11 cellular contexts compared by ENCODE assay signal in the genomic region with DNA sequence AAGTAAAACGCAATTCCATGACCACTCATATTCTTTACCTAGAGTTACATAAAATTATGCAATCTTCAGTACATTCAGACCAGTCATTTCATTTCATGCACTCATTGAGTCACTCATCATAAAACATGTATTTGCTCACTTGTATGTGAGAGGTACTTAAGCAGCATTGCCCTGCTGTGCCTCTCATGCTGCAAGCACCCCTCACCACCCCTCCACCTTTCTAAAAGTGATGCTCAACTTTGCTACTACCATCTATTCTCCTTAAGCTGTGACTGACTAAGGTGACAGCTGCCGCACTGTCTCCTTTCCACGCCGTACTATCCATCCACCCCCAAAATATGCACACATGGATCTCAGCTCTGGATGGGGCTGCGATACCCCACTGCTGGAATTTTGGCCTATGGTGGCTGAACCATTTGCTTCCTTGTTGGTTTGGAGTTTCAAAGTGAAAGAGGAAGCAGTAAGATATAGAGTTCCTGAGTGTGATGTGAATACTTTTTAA. TPM values are rescaled to one million over a fixed set of nuclear protein-coding genes. Genes with fewer than 3 reads are reported as not detected.
DNase-seq lines count a peak whose midpoint lies in the region; ATAC-seq, FAIRE-seq and TF ChIP-seq lines count a peak whose summit lies in the region.
"Had no signal": no experiment of that assay in that cellular context is flagged by ENCODE, and none has a peak within 500 bp of the region (broad histone marks: within the 10 kb centered on the region; RNA-seq: fewer than 3 reads in every experiment).

No MANE protein-coding gene starts in this region.

- ATAC-seq in natural killer cell treated with Interleukin-12 subunit alpha and Interleukin-12 subunit beta and Interleukin-15 and Interleukin-18, amount 100 ng/mL, for 72 hours: peak; percentile 65 to 66
- ATAC-seq in natural killer cell: no peak
- no peak for ATAC-seq in HG02885 (IDR thresholded peaks at IDR 0.05; ENCODE audit: poor library complexity, unreplicated experiment)
- no peak for ATAC-seq in GM21515 (IDR thresholded peaks at IDR 0.05; ENCODE audit: unreplicated experiment)

- no peak for TF ChIP-seq CTCF in natural killer cell (IDR thresholded peaks at IDR 0.05)
- TF ChIP-seq CTCF in esophagus muscularis mucosa (IDR thresholded peaks at IDR 0.05): no peak

- H3K9me3 Mint-ChIP-seq in natural killer cell treated with Interleukin-12 subunit alpha and Interleukin-12 subunit beta and Interleukin-15 and Interleukin-18, amount 100 ng/mL, for 72 hours: no peaks in the 10 kb centered on the region
- H3K9me3 Mint-ChIP-seq in natural killer cell: no peaks in the 10 kb centered on the region
- H3K9me3 Mint-ChIP-seq in T-helper 1 cell treated with Interleukin-12 subunit alpha and Interleukin-12 subunit beta and Interleukin-4 antibody, amounts not matched to agents 30 μg/mL and 1 μg/mL, for 36 hours: no peaks in the 10 kb centered on the region

- H3K36me3 ChIP-seq in esophagus muscularis mucosa: no peaks in the 10 kb centered on the region

- H3K4me1 Mint-ChIP-seq in natural killer cell treated with Interleukin-12 subunit alpha and Interleukin-12 subunit beta and Interleukin-15 and Interleukin-18, amount 100 ng/mL, for 72 hours (ENCODE audit: low read depth in 2 of 2): peaks cover 63 to 84% of the 10 kb centered on the region in 2 donors
- H3K4me1 Mint-ChIP-seq in natural killer cell: peaks cover 36 to 51% of the 10 kb centered on the region in 2 donors
- peaks cover 79% of the 10 kb centered on the region for H3K4me1 Mint-ChIP-seq in T-helper 1 cell treated with Interleukin-12 subunit alpha and Interleukin-12 subunit beta and Interleukin-4 antibody, amounts not matched to agents 30 μg/mL and 1 μg/mL, for 36 hours (ENCODE audit: low read depth)

- no peaks in the 10 kb centered on the region for H3K9me3 ChIP-seq in esophagus muscularis mucosa

- H3K27ac Mint-ChIP-seq in natural killer cell treated with Interleukin-12 subunit alpha and Interleukin-12 subunit beta and Interleukin-15 and Interleukin-18, amount 100 ng/mL, for 72 hours: peak overlapping the region in 1 of 2 donors; percentile 29
- H3K27ac Mint-ChIP-seq in natural killer cell: peak overlapping the region in 1 of 2 donors; percentile 42
- H3K27ac Mint-ChIP-seq in T-helper 1 cell treated with Interleukin-12 subunit alpha and Interleukin-12 subunit beta and Interleukin-4 antibody, amounts not matched to agents 30 μg/mL and 1 μg/mL, for 36 hours: peak overlapping the region; percentile 76

- intact Hi-C loops in natural killer cell (cut with micrococcal nuclease): no loop called here
- intact Hi-C loops in esophagus muscularis mucosa (cut with DNase I): no loop called here

- peaks cover 24% of the 10 kb centered on the region for H3K36me3 Mint-ChIP-seq in natural killer cell treated with Interleukin-12 subunit alpha and Interleukin-12 subunit beta and Interleukin-15 and Interleukin-18, amount 100 ng/mL, for 72 hours
- H3K36me3 Mint-ChIP-seq in natural killer cell: no peaks in the 10 kb centered on the region
- peaks cover 69% of the 10 kb centered on the region for H3K36me3 Mint-ChIP-seq in T-helper 1 cell treated with Interleukin-12 subunit alpha and Interleukin-12 subunit beta and Interleukin-4 antibody, amounts not matched to agents 30 μg/mL and 1 μg/mL, for 36 hours (ENCODE audit: low read depth)

- peaks cover 0 to 2% (median 0%) of the 10 kb centered on the region in 4 donors for H3K4me1 ChIP-seq in esophagus muscularis mucosa

- TF ChIP-seq EP300 in esophagus muscularis mucosa (IDR thresholded peaks at IDR 0.05): no peak

- H3K27ac ChIP-seq in esophagus muscularis mucosa (replicated peaks in 1 of 4): no peak overlapping the region

- FAIRE-seq in urothelium cell line (lab: Jason Lieb, UNC): no peak
- FAIRE-seq: endothelial cell of umbilical vein, kidney had no signal

- no peak for DNase-seq in natural killer cell treated with Interleukin-12 subunit alpha and Interleukin-12 subunit beta and Interleukin-15 and Interleukin-18, amount 100 ng/mL, for 72 hours (ENCODE audit: low spot score)
- DNase-seq in natural killer cell (no peak), esophagus muscularis mucosa (ENCODE audit: extremely low spot score) (peak; percentile 81), urothelium cell line (ENCODE audit: low spot score) (no peak), NCI-H2196 treated with DMSO at 0.1 percent for 48 hours (lab: John Stamatoyannopoulos, UW; ENCODE audit: unreplicated experiment) (no peak)
- DNase-seq: kidney, NCI-H2227 treated with DMSO at 0.1 percent for 48 hours had no signal

- peak overlapping the region; percentile 74 for H3K4me3 Mint-ChIP-seq in natural killer cell treated with Interleukin-12 subunit alpha and Interleukin-12 subunit beta and Interleukin-15 and Interleukin-18, amount 100 ng/mL, for 72 hours
- H3K4me3 Mint-ChIP-seq in natural killer cell: no peak overlapping the region
- peak overlapping the region; percentile 77 for H3K4me3 Mint-ChIP-seq in T-helper 1 cell treated with Interleukin-12 subunit alpha and Interleukin-12 subunit beta and Interleukin-4 antibody, amounts not matched to agents 30 μg/mL and 1 μg/mL, for 36 hours

- H3K4me3 ChIP-seq in esophagus muscularis mucosa: no peak overlapping the region

- H3K27me3 Mint-ChIP-seq in natural killer cell treated with Interleukin-12 subunit alpha and Interleukin-12 subunit beta and Interleukin-15 and Interleukin-18, amount 100 ng/mL, for 72 hours: peaks cover 0 to 6% of the 10 kb centered on the region in 2 donors
- H3K27me3 Mint-ChIP-seq in natural killer cell (ENCODE audit: low read depth in 2 of 2): no peaks in the 10 kb centered on the region
- H3K27me3 Mint-ChIP-seq in T-helper 1 cell treated with Interleukin-12 subunit alpha and Interleukin-12 subunit beta and Interleukin-4 antibody, amounts not matched to agents 30 μg/mL and 1 μg/mL, for 36 hours (ENCODE audit: low read depth): no peaks in the 10 kb centered on the region

- H3K27me3 ChIP-seq in esophagus muscularis mucosa: no peaks in the 10 kb centered on the region

- WGBS in esophagus muscularis mucosa: 86% methylated on average over 5 of the region's 5 CpGs

- no peak for TF ChIP-seq POLR2A in esophagus muscularis mucosa (IDR thresholded peaks at IDR 0.05; ENCODE audit: low read depth)

RNA-seq across cellular contexts. Expression of a gene that starts 7.2 kb away (rescaled TPM):
- 100 to 1,000 TPM; 121 to 170 TPM for total RNA-seq in natural killer cell treated with Interleukin-12 subunit alpha and Interleukin-12 subunit beta and Interleukin-15 and Interleukin-18, amount 100 ng/mL, for 72 hours
- total RNA-seq in natural killer cell (100 to 1,000 TPM; 122 to 180 (median 155) TPM), esophagus muscularis mucosa (1 to 10 TPM; 3.7 to 9.3 (median 5.4) TPM)

Comparison
In these comparisons a context has a peak if more than half of its experiments do, and no peak if none do; other contexts are left out.
1. ATAC-seq: peak in natural killer cell treated with Interleukin-12 subunit alpha and Interleukin-12 subunit beta and Interleukin-15 and Interleukin-18, amount 100 ng/mL, for 72 hours (2 of 2); none in natural killer cell (0 of 3), HG02885 (single experiment) and GM21515 (single experiment).
2. RNA of a gene that starts 7.2 kb away (total RNA-seq): 121 to 170 TPM in natural killer cell treated with Interleukin-12 subunit alpha and Interleukin-12 subunit beta and Interleukin-15 and Interleukin-18, amount 100 ng/mL, for 72 hours and 122 to 180 TPM in natural killer cell; 3.7 to 9.3 TPM in esophagus muscularis mucosa; every median in the first group is over 10 times any median in the second.